Comparison of ENCODE assay signal across 28 cellular contexts in the genomic region with DNA sequence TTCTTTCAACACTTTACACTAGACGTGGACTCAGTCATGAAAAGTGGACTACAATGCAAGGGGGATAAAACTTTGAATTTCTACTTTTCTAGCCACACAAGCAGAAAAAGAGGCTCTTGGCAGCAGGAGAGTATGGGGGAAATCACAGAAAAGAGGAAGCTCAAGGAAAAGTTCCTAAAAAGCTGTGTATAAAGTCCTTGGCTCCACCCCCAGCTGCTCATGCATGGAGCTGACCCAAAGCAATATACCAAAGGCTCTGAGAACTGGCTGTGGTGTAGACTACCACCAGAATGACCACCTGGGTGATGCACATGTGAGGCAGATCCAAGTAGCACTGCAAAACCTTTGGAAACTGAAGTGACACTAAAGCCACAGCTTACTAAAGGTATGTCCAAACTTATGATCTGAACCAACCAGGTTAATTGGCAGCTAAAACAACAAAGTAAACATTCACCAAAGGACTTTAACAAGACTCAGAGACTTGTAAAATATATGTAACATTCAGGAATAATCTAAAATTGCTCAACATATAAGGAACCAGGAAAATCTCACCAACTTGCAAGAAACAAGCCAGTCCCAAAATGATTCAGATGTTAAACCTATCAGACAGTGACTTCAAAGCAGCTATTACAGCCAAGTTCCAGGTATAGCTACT. TPM values are rescaled to one million over a fixed set of nuclear protein-coding genes. Genes with fewer than 3 reads are reported as not detected.
A peak's percentile ranks its signal among the peaks of the same experiment; 100 is the strongest.
DNase-seq lines count a peak whose midpoint lies in the region; TF ChIP-seq lines count a peak whose summit lies in the region.
"Had no signal": no experiment of that assay in that cellular context is flagged by ENCODE, and none has a peak within 500 bp of the region (broad histone marks: within the 10 kb centered on the region; RNA-seq: fewer than 3 reads in every experiment).

No MANE protein-coding gene starts in this region.

- H3K18ac ChIP-seq in neuronal stem cell (ENCODE audit: low read length) = no peak overlapping the region

- no peak overlapping the region for H2AK5ac ChIP-seq in neuronal stem cell (ENCODE audit: low read depth, low read length)

- peaks cover 19 to 37% (median 27%) of the 10 kb centered on the region in 11 experiments for H3K9me3 ChIP-seq in BLaER1 treated with 17β-estradiol and CSF1 and Interleukin-3, amounts not matched to agents 10 nM and 100 nM (replicated peaks in 1 of 11)
- H3K9me3 ChIP-seq in esophagus muscularis mucosa = peaks cover 0 to 10% (median 2%) of the 10 kb centered on the region in 4 donors
- peaks cover 3 to 9% of the 10 kb centered on the region in 2 donors for H3K9me3 ChIP-seq in neuronal stem cell (replicated peaks in 1 of 2; ENCODE audit: control insufficient read depth in 2 of 2, insufficient read depth in 1 of 2, low read depth in 1 of 2, low read length in 2 of 2)
- H3K9me3 ChIP-seq: BE2C had no signal

- H3K23ac ChIP-seq in neuronal stem cell (ENCODE audit: low read depth, low read length, poor library complexity) = no peak overlapping the region

- H4K8ac ChIP-seq in neuronal stem cell (ENCODE audit: low read depth, low read length) = no peak overlapping the region

- no peak overlapping the region for H2BK5ac ChIP-seq in neuronal stem cell (ENCODE audit: low read length)

- H3K79me1 ChIP-seq in neuronal stem cell (ENCODE audit: low read depth, low read length) = no peaks in the 10 kb centered on the region

- peaks cover 0 to 13% (median 0%) of the 10 kb centered on the region in 11 experiments; a peak in 6 of 22 replicates for H3K36me3 ChIP-seq in BLaER1 treated with 17β-estradiol and CSF1 and Interleukin-3, amounts not matched to agents 10 nM and 100 nM
- H3K36me3 ChIP-seq in esophagus muscularis mucosa = no peaks in the 10 kb centered on the region
- H3K36me3 ChIP-seq in neuronal stem cell (replicated peaks in 1 of 2; ENCODE audit: control insufficient read depth in 2 of 2, insufficient read depth in 2 of 2, low read length in 2 of 2) = no peaks in the 10 kb centered on the region
- H3K36me3 ChIP-seq: BE2C, heart left ventricle, suprapubic skin, uterus had no signal

- no peak overlapping the region for H3K4me3 ChIP-seq in BLaER1 treated with 17β-estradiol and CSF1 and Interleukin-3, amounts not matched to agents 10 nM and 100 nM
- H3K4me3 ChIP-seq in esophagus muscularis mucosa (no peak overlapping the region), neuronal stem cell (ENCODE audit: low read length in 2 of 2) (no peak overlapping the region)
- H3K4me3 ChIP-seq: heart left ventricle, suprapubic skin, uterus had no signal

- H3K14ac ChIP-seq in neuronal stem cell (ENCODE audit: low read length) = no peak overlapping the region

- DNase-seq in KBM-7 (peak; percentile 75), SKM-1 (lab: John Stamatoyannopoulos, UW; ENCODE audit: unreplicated experiment) (peak; percentile 33), esophagus muscularis mucosa (ENCODE audit: extremely low spot score) (peak; percentile 68), kidney tubule cell (ENCODE audit: low spot score) (no peak), GDM1 (lab: John Stamatoyannopoulos, UW) (no peak), neuronal stem cell (ENCODE audit: low spot score) (no peak)
- DNase-seq in stimulated activated CD4-positive, alpha-beta T cell treated with anti-CD3 and anti-CD28 coated beads, Interleukin-15, amount 100 ng/mL, for 24 hours = no peak
- DNase-seq: activated CD4-positive, alpha-beta T cell treated with anti-CD3 and anti-CD28 coated beads for 4 hours; activated CD8-positive, alpha-beta memory T cell treated with anti-CD3 and anti-CD28 coated beads for 24 hours; activated gamma-delta T cell treated with Interleukin-2 at 50 U/mL for 16 hours; activated naive CD8-positive, alpha-beta T cell treated with anti-CD3 and anti-CD28 coated beads, Interleukin-2, amount 50 U/mL, for 24 hours; activated T-cell treated with anti-CD3 and anti-CD28 coated beads, Interleukin-2, amount 50 U/mL, for 1 hour; BE2C; Calu3; cerebellar nuclear complex; heart left ventricle; HFFc6; IMR-90; kidney glomerular epithelial cell; MM.1S; naive thymus-derived CD8-positive, alpha-beta T cell; NCI-H187; small intestine; stimulated activated CD4-positive, alpha-beta T cell treated with anti-CD3 and anti-CD28 coated beads, Interleukin-2, amount 100 ng/mL, for 24 hours; T-cell; uterus had no signal

- H2BK12ac ChIP-seq in neuronal stem cell (ENCODE audit: low read length) = no peak overlapping the region

- TF ChIP-seq POLR2A in esophagus muscularis mucosa (IDR thresholded peaks at IDR 0.05; ENCODE audit: low read depth) = no peak

- intact Hi-C loops in esophagus muscularis mucosa (cut with DNase I) = no loop called here

- H3K4ac ChIP-seq in neuronal stem cell (ENCODE audit: low read length) = no peak overlapping the region

- no peak overlapping the region for H2BK120ac ChIP-seq in neuronal stem cell (ENCODE audit: low read depth, low read length)

- peaks cover 8 to 26% (median 16%) of the 10 kb centered on the region in 10 experiments for H3K4me1 ChIP-seq in BLaER1 treated with 17β-estradiol and CSF1 and Interleukin-3, amounts not matched to agents 10 nM and 100 nM
- no peaks in the 10 kb centered on the region for H3K4me1 ChIP-seq in esophagus muscularis mucosa
- no peaks in the 10 kb centered on the region for H3K4me1 ChIP-seq in neuronal stem cell (ENCODE audit: control insufficient read depth in 2 of 2, insufficient read depth in 1 of 2, low read depth in 1 of 2, low read length in 2 of 2)
- H3K4me1 ChIP-seq: BE2C, suprapubic skin, uterus had no signal

- H4K91ac ChIP-seq in neuronal stem cell (ENCODE audit: low read depth, low read length, poor library complexity) = no peak overlapping the region

- H3K4me2 ChIP-seq in BLaER1 treated with 17β-estradiol and CSF1 and Interleukin-3, amounts not matched to agents 10 nM and 100 nM = peak overlapping the region in 10 of 11 experiments; percentile 10 to 91 (median 64); a peak in 18 of 22 replicates
- H3K4me2 ChIP-seq in neuronal stem cell (ENCODE audit: insufficient read depth, low read length, poor library complexity, severe bottlenecking) = no peak overlapping the region

- in situ Hi-C loops in KBM-7 (cut with MboI; ENCODE audit: low pct_unique_long_range_greater_than_20kb, low sequenced_read_pairs) = no loop called here

- no peak overlapping the region for H2BK15ac ChIP-seq in neuronal stem cell (ENCODE audit: low read length)

- WGBS in esophagus muscularis mucosa = 81% methylated on average over 1 of the region's 1 CpG
- no CpG with 5 or more reads among the region's 1 CpG for WGBS in neuronal stem cell (ENCODE audit: extremely low coverage in 2 of 2, insufficient read length in 2 of 2, insufficient replicate concordance in 1 of 2), 2 donors

- no peaks in the 10 kb centered on the region for H4K20me1 ChIP-seq in BLaER1 treated with 17β-estradiol and CSF1 and Interleukin-3, amounts not matched to agents 10 nM and 100 nM

- no peak overlapping the region for H2AFZ ChIP-seq in neuronal stem cell (ENCODE audit: low read length)

- peak overlapping the region in 6 of 11 experiments; percentile 1 to 30 (median 6); a peak in 4 of 22 replicates for H3K27ac ChIP-seq in BLaER1 treated with 17β-estradiol and CSF1 and Interleukin-3, amounts not matched to agents 10 nM and 100 nM
- no peak overlapping the region for H3K27ac ChIP-seq in esophagus muscularis mucosa (replicated peaks in 1 of 4)
- no peak overlapping the region for H3K27ac ChIP-seq in neuronal stem cell (replicated peaks; ENCODE audit: low read length)
- H3K27ac ChIP-seq: heart left ventricle, suprapubic skin, uterus had no signal

- H3K9ac ChIP-seq in BLaER1 treated with 17β-estradiol and CSF1 and Interleukin-3, amounts not matched to agents 10 nM and 100 nM = 0 out of 22 replicates have a peak overlapping the region, but pooled peaks of 1 of the 11 experiments have one; percentile 7
- H3K9ac ChIP-seq in neuronal stem cell (ENCODE audit: low read depth, low read length, poor library complexity) = no peak overlapping the region

- no peak for TF ChIP-seq CTCF in esophagus muscularis mucosa (IDR thresholded peaks at IDR 0.05)

- no peaks in the 10 kb centered on the region for H3K27me3 ChIP-seq in BLaER1 treated with 17β-estradiol and CSF1 and Interleukin-3, amounts not matched to agents 10 nM and 100 nM
- H3K27me3 ChIP-seq in esophagus muscularis mucosa (no peaks in the 10 kb centered on the region), neuronal stem cell (ENCODE audit: control insufficient read depth in 3 of 3, insufficient read depth in 3 of 3, low read depth in 1 of 3, low read length in 3 of 3) (no peaks in the 10 kb centered on the region)
- H3K27me3 ChIP-seq: BE2C, heart left ventricle, suprapubic skin, uterus had no signal

- no peak for TF ChIP-seq EP300 in esophagus muscularis mucosa (IDR thresholded peaks at IDR 0.05)

RNA-seq across cellular contexts. Expression of a gene that starts 55.5 kb away (rescaled TPM):
- total RNA-seq in esophagus muscularis mucosa = 1 to 10 TPM; 4.2 to 7.6 (median 5.9) TPM
- 0.03 TPM for polyA plus RNA-seq in neuronal stem cell (2013, experiment 1 of 2)
- polyA plus RNA-seq in neuronal stem cell (2013, experiment 2 of 2) = 0.03 TPM

Comparison
In these comparisons a context has a peak if more than half of its experiments do, and no peak if none do; other contexts are left out.
1. H3K27ac ChIP-seq: peak in BLaER1 treated with 17β-estradiol and CSF1 and Interleukin-3, amounts not matched to agents 10 nM and 100 nM (6 of 11); none in esophagus muscularis mucosa (0 of 4) and neuronal stem cell (single experiment).
2. DNase-seq: peak in KBM-7 (single experiment), SKM-1 (single experiment) and esophagus muscularis mucosa (single experiment); none in stimulated activated CD4-positive, alpha-beta T cell treated with anti-CD3 and anti-CD28 coated beads, Interleukin-15, amount 100 ng/mL, for 24 hours (single experiment), kidney tubule cell (single experiment), GDM1 (single experiment) and neuronal stem cell (single experiment).